2 cellular contexts compared by ENCODE assay signal in the genomic region with DNA sequence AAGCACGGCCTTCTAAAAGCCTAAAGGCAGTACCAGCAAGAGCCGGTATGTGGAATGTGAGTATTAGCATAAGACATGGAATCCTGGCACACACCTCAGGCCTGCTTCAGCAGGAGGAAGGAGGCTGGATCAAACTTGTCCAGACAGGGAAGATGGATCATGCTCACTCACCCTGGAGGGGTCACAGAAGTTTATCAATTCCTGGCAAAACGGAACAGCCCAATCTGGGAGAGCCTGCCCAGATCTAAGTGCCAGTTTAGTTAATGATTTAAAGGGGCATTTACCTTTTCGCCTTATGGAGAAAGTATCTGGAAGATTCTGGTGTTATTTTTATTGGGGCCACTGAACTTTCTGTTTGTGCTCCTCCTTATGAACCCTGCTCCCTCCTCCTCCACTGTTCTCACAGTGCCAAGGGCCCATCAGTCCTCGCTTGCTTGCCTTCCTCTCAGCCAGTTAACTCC.
TF ChIP-seq lines count a peak whose summit lies in the region.

No MANE protein-coding gene starts in this region.

TF ChIP-seq in endothelial cell of umbilical vein, 7 proteins besides CTCF, POLR2A, EP300 and RAD21:
- TF ChIP-seq POLR2AphosphoS5 (IDR thresholded peaks at IDR 0.05; ENCODE audit: insufficient read depth, low read depth, low read length), result no peak
- TF ChIP-seq GATA2 (IDR thresholded peaks at IDR 0.05; ENCODE audit: insufficient read depth, insufficient read length, low read depth, low read length), result no peak
- TF ChIP-seq FOS (IDR thresholded peaks at IDR 0.05; ENCODE audit: borderline replicate concordance, insufficient read depth, low read length), result no peak
- no peak for TF ChIP-seq EZH2 (IDR thresholded peaks at IDR 0.05; ENCODE audit: borderline replicate concordance, low read depth, low read length, severe bottlenecking)
- no peak for TF ChIP-seq JUN (IDR thresholded peaks at IDR 0.05; ENCODE audit: borderline replicate concordance, insufficient read depth, insufficient read length, low read depth)
- TF ChIP-seq, protein P1, sequence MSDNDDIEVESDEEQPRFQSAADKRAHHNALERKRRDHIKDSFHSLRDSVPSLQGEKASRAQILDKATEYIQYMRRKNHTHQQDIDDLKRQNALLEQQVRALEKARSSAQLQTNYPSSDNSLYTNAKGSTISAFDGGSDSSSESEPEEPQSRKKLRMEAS (IDR thresholded peaks at IDR 0.05; ENCODE audit: insufficient read depth, insufficient read length), result no peak
- no peak for TF ChIP-seq MYC (IDR thresholded peaks at IDR 0.05; ENCODE audit: low read depth, low read length)

TF ChIP-seq in liver, 16 proteins besides CTCF, POLR2A, EP300 and RAD21:
- TF ChIP-seq, protein P2, sequence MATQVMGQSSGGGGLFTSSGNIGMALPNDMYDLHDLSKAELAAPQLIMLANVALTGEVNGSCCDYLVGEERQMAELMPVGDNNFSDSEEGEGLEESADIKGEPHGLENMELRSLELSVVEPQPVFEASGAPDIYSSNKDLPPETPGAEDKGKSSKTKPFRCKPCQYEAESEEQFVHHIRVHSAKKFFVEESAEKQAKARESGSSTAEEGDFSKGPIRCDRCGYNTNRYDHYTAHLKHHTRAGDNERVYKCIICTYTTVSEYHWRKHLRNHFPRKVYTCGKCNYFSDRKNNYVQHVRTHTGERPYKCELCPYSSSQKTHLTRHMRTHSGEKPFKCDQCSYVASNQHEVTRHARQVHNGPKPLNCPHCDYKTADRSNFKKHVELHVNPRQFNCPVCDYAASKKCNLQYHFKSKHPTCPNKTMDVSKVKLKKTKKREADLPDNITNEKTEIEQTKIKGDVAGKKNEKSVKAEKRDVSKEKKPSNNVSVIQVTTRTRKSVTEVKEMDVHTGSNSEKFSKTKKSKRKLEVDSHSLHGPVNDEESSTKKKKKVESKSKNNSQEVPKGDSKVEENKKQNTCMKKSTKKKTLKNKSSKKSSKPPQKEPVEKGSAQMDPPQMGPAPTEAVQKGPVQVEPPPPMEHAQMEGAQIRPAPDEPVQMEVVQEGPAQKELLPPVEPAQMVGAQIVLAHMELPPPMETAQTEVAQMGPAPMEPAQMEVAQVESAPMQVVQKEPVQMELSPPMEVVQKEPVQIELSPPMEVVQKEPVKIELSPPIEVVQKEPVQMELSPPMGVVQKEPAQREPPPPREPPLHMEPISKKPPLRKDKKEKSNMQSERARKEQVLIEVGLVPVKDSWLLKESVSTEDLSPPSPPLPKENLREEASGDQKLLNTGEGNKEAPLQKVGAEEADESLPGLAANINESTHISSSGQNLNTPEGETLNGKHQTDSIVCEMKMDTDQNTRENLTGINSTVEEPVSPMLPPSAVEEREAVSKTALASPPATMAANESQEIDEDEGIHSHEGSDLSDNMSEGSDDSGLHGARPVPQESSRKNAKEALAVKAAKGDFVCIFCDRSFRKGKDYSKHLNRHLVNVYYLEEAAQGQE (IDR thresholded peaks at IDR 0.05), result peak; percentile 76
- TF ChIP-seq TAF1 (conservative IDR thresholded peaks at IDR 0.05), result no peak
- TF ChIP-seq, protein P3, sequence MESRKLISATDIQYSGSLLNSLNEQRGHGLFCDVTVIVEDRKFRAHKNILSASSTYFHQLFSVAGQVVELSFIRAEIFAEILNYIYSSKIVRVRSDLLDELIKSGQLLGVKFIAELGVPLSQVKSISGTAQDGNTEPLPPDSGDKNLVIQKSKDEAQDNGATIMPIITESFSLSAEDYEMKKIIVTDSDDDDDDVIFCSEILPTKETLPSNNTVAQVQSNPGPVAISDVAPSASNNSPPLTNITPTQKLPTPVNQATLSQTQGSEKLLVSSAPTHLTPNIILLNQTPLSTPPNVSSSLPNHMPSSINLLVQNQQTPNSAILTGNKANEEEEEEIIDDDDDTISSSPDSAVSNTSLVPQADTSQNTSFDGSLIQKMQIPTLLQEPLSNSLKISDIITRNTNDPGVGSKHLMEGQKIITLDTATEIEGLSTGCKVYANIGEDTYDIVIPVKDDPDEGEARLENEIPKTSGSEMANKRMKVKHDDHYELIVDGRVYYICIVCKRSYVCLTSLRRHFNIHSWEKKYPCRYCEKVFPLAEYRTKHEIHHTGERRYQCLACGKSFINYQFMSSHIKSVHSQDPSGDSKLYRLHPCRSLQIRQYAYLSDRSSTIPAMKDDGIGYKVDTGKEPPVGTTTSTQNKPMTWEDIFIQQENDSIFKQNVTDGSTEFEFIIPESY (IDR thresholded peaks at IDR 0.05), result peak; percentile 81
- peak; percentile 79 for TF ChIP-seq SP1 (IDR thresholded peaks at IDR 0.05)
- TF ChIP-seq GABPA (IDR thresholded peaks at IDR 0.05 in 1 of 2, conservative IDR thresholded peaks at IDR 0.05 in 1 of 2), result no peak
- TF ChIP-seq EGR1 (IDR thresholded peaks at IDR 0.05; ENCODE audit: low read depth in 2 of 2), result peak in 1 of 2 donors; percentile 57
- no peak for TF ChIP-seq FOXA1 (IDR thresholded peaks at IDR 0.05)
- TF ChIP-seq HNF4A (conservative IDR thresholded peaks at IDR 0.05), result peak; percentile 76 to 78
- peak; percentile 96 to 99 for TF ChIP-seq RXRA (IDR thresholded peaks at IDR 0.05)
- TF ChIP-seq, protein P4, sequence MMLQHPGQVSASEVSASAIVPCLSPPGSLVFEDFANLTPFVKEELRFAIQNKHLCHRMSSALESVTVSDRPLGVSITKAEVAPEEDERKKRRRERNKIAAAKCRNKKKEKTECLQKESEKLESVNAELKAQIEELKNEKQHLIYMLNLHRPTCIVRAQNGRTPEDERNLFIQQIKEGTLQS (IDR thresholded peaks at IDR 0.05), result no peak
- peak; percentile 92 for TF ChIP-seq YY1 (IDR thresholded peaks at IDR 0.05)
- TF ChIP-seq, protein P1 (IDR thresholded peaks at IDR 0.05), result peak; percentile 69
- peak; percentile 66 to 79 for TF ChIP-seq JUND (IDR thresholded peaks at IDR 0.05)
- peak; percentile 40 for TF ChIP-seq HNF4G (IDR thresholded peaks at IDR 0.05)
TF ChIP-seq in liver: peak in this region for 10.
